In genomic region chr3:195119461-195120198, GRCh38 we compare ENCODE assay signal across 10 cellular contexts.
DNase-seq lines count a peak whose midpoint lies in the region; ATAC-seq, FAIRE-seq and TF ChIP-seq lines count a peak whose summit lies in the region.
"Had no signal": no experiment of that assay in that cellular context is flagged by ENCODE, and none has a peak within 500 bp of the region (broad histone marks: within the 10 kb centered on the region; RNA-seq: fewer than 3 reads in every experiment).

No MANE protein-coding gene starts in this region.

- DNase-seq in left cardiac atrium (no peak), Right ventricle myocardium superior (no peak), dedifferentiated amniotic fluid mesenchymal stem cell (ENCODE audit: extremely low spot score) (peak; percentile 54), right lobe of liver (no peak), GM19239 (ENCODE audit: insufficient read length, low spot score) (no peak), midbrain (lab: John Stamatoyannopoulos, UW) (no peak)
- DNase-seq in stimulated activated CD4-positive, alpha-beta T cell treated with anti-CD3 and anti-CD28 coated beads, Interleukin-2, amount 100 ng/mL, for 24 hours, result no peak
- DNase-seq: mucosa of descending colon had no signal

- H3K27me3 ChIP-seq in right lobe of liver, result no peaks in the 10 kb centered on the region

- 61% methylated on average over 4 of the region's 16 CpGs for WGBS in right lobe of liver (ENCODE audit: insufficient coverage, low coverage, low lambda C conversion rate, missing lambda C conversion rate)

- no peak for TF ChIP-seq POLR2A in right lobe of liver (IDR thresholded peaks at IDR 0.05)

- peak; percentile 20 to 37 for ATAC-seq in left cardiac atrium
- ATAC-seq in Right ventricle myocardium superior (ENCODE audit: poor library complexity), result no peak
- ATAC-seq in right lobe of liver, result peak; percentile 21 to 63 (median 29)
- no peak for ATAC-seq in HG03039 (IDR thresholded peaks at IDR 0.05; ENCODE audit: unreplicated experiment)
- ATAC-seq: mucosa of descending colon had no signal

- no peak overlapping the region for H3K4me3 ChIP-seq in right lobe of liver
- H3K4me3 ChIP-seq: mucosa of descending colon, SK-N-MC had no signal

- no peak overlapping the region for H3K27ac ChIP-seq in right lobe of liver
- H3K27ac ChIP-seq: SK-N-MC had no signal

- FAIRE-seq in GM19239 (lab: Jason Lieb, UNC), result no peak

- H3K36me3 ChIP-seq in right lobe of liver, result no peaks in the 10 kb centered on the region

- no peaks in the 10 kb centered on the region for H3K9me3 ChIP-seq in right lobe of liver
- H3K9me3 ChIP-seq: mucosa of descending colon had no signal

- no peaks in the 10 kb centered on the region for H3K4me1 ChIP-seq in right lobe of liver

- intact Hi-C loops in left cardiac atrium (cut with DNase I) (loop anchor here in 1 of 2 donors (5.0 kb wide), 1 partner anchor 138 kb away; no protein-coding TSS in a partner anchor), Right ventricle myocardium superior (cut with DNase I) (loop anchor here (10.0 kb wide), 1 partner anchor 135 kb away; no protein-coding TSS in a partner anchor), right lobe of liver (cut with DNase I) (loop anchor here (10.0 kb wide), 2 partner anchors 135 to 425 kb away; no protein-coding TSS in a partner anchor)

- TF ChIP-seq CTCF in right lobe of liver (IDR thresholded peaks at IDR 0.05), result no peak

Comparison
In these comparisons a context has a peak if more than half of its experiments do, and no peak if none do; other contexts are left out.
1. ATAC-seq: peak in left cardiac atrium (2 of 2) and right lobe of liver (4 of 4); none in Right ventricle myocardium superior (single experiment) and HG03039 (single experiment).